27 cellular contexts compared by ENCODE assay signal in genomic region chr3:72438072-72438471, GRCh38. TPM values are rescaled to one million over a fixed set of nuclear protein-coding genes. Genes with fewer than 3 reads are reported as not detected.
DNase-seq lines count a peak whose midpoint lies in the region; ATAC-seq and TF ChIP-seq lines count a peak whose summit lies in the region.
"Had no signal": no experiment of that assay in that cellular context is flagged by ENCODE, and none has a peak within 500 bp of the region (broad histone marks: within the 10 kb centered on the region; RNA-seq: fewer than 3 reads in every experiment).

No MANE protein-coding gene starts in this region.

- no peak for DNase-seq in activated CD4-positive, alpha-beta memory T cell treated with anti-CD3 and anti-CD28 coated beads for 36 hours
- no peak for DNase-seq in activated CD4-positive, alpha-beta memory T cell treated with anti-CD3 and anti-CD28 coated beads, Interleukin-2, amount 10 ng/mL, durations not matched to agents 7 days and 5 days
- peak in 40 of 76 experiments; percentile 7 to 82 (median 46) for DNase-seq in HUDEP-2 (lab: John Stamatoyannopoulos, UW; ENCODE audit: unreplicated experiment in 76 of 76)
- no peak for DNase-seq in WTC11 (ENCODE audit: low spot score)
- no peak for DNase-seq in psoas muscle
- no peak for DNase-seq in NCI-H1417 (lab: John Stamatoyannopoulos, UW)
- no peak for DNase-seq in activated CD8-positive, alpha-beta memory T cell treated with anti-CD3 and anti-CD28 coated beads for 24 hours
- DNase-seq: activated CD4-positive, alpha-beta T cell treated with anti-CD3 and anti-CD28 coated beads, Interleukin-2, amount 50 U/mL, for 48 hours; activated naive CD8-positive, alpha-beta T cell treated with anti-CD3 and anti-CD28 coated beads, Interleukin-2, amount 10 ng/mL, durations not matched to agents 7 days and 5 days; activated T-cell treated with anti-CD3 and anti-CD28 coated beads, Interleukin-2, amount 50 U/mL, for 4 hours; central memory CD4-positive, alpha-beta T cell; DMS79; dorsolateral prefrontal cortex; GF-D8; GOT3; NCI-H1048; NCI-H187; NCI-H524 treated with DMSO at 0.1 percent for 48 hours; posterior cingulate gyrus; substantia nigra; T-helper 1 cell; WERI-Rb-1 had no signal

- peak overlapping the region; percentile 68 for H3K27ac Mint-ChIP-seq in activated CD4-positive, alpha-beta memory T cell treated with anti-CD3 and anti-CD28 coated beads for 36 hours
- no peak overlapping the region for H3K27ac Mint-ChIP-seq in activated CD4-positive, alpha-beta memory T cell treated with anti-CD3 and anti-CD28 coated beads, Interleukin-2, amount 10 ng/mL, durations not matched to agents 7 days and 5 days
- 0 out of 2 replicates have a peak overlapping the region, but pooled peaks have one; percentile 1 for H3K27ac Mint-ChIP-seq in WTC11
- H3K27ac Mint-ChIP-seq: activated naive CD8-positive, alpha-beta T cell treated with anti-CD3 and anti-CD28 coated beads, Interleukin-2, amount 10 ng/mL, durations not matched to agents 7 days and 5 days; neural progenitor cell had no signal

- H3K36me3 Mint-ChIP-seq in activated CD4-positive, alpha-beta memory T cell treated with anti-CD3 and anti-CD28 coated beads for 36 hours, result peaks cover 58% of the 10 kb centered on the region
- H3K36me3 Mint-ChIP-seq in activated CD4-positive, alpha-beta memory T cell treated with anti-CD3 and anti-CD28 coated beads, Interleukin-2, amount 10 ng/mL, durations not matched to agents 7 days and 5 days (ENCODE audit: low read depth), result peaks cover 63% of the 10 kb centered on the region
- peaks cover 12% of the 10 kb centered on the region; the same call in 1 of the 2 replicates for H3K36me3 Mint-ChIP-seq in WTC11

- no peaks in the 10 kb centered on the region for H3K27me3 Mint-ChIP-seq in activated CD4-positive, alpha-beta memory T cell treated with anti-CD3 and anti-CD28 coated beads for 36 hours
- H3K27me3 Mint-ChIP-seq in activated CD4-positive, alpha-beta memory T cell treated with anti-CD3 and anti-CD28 coated beads, Interleukin-2, amount 10 ng/mL, durations not matched to agents 7 days and 5 days, result no peaks in the 10 kb centered on the region
- no peaks in the 10 kb centered on the region for H3K27me3 Mint-ChIP-seq in WTC11 (ENCODE audit: low read depth)
- H3K27me3 Mint-ChIP-seq: activated naive CD8-positive, alpha-beta T cell treated with anti-CD3 and anti-CD28 coated beads, Interleukin-2, amount 10 ng/mL, durations not matched to agents 7 days and 5 days had no signal

- no peak for TF ChIP-seq CTCF in WTC11 (IDR thresholded peaks at IDR 0.05)
- TF ChIP-seq CTCF in psoas muscle (IDR thresholded peaks at IDR 0.05), result no peak

- H3K9me3 Mint-ChIP-seq in activated CD4-positive, alpha-beta memory T cell treated with anti-CD3 and anti-CD28 coated beads for 36 hours, result no peaks in the 10 kb centered on the region
- no peaks in the 10 kb centered on the region for H3K9me3 Mint-ChIP-seq in activated CD4-positive, alpha-beta memory T cell treated with anti-CD3 and anti-CD28 coated beads, Interleukin-2, amount 10 ng/mL, durations not matched to agents 7 days and 5 days
- no peaks in the 10 kb centered on the region for H3K9me3 Mint-ChIP-seq in WTC11
- H3K9me3 Mint-ChIP-seq: activated naive CD8-positive, alpha-beta T cell treated with anti-CD3 and anti-CD28 coated beads, Interleukin-2, amount 10 ng/mL, durations not matched to agents 7 days and 5 days; neural progenitor cell had no signal

- CTCF ChIA-PET in activated CD4-positive, alpha-beta memory T cell treated with anti-CD3 and anti-CD28 coated beads for 36 hours (lab: Charles Lee), result no interaction called here
- CTCF ChIA-PET in activated CD4-positive, alpha-beta memory T cell treated with anti-CD3 and anti-CD28 coated beads, Interleukin-2, amount 10 ng/mL, durations not matched to agents 7 days and 5 days (lab: Charles Lee), result no interaction called here
- CTCF ChIA-PET in WTC11 (lab: Charles Lee), result no interaction called here

- peaks cover 86% of the 10 kb centered on the region for H3K4me1 Mint-ChIP-seq in activated CD4-positive, alpha-beta memory T cell treated with anti-CD3 and anti-CD28 coated beads for 36 hours (ENCODE audit: low read depth)
- peaks cover 74% of the 10 kb centered on the region for H3K4me1 Mint-ChIP-seq in activated CD4-positive, alpha-beta memory T cell treated with anti-CD3 and anti-CD28 coated beads, Interleukin-2, amount 10 ng/mL, durations not matched to agents 7 days and 5 days
- H3K4me1 Mint-ChIP-seq in WTC11, result peaks cover 58% of the 10 kb centered on the region
- H3K4me1 Mint-ChIP-seq: neural progenitor cell had no signal

- intact Hi-C loops in activated CD4-positive, alpha-beta memory T cell treated with anti-CD3 and anti-CD28 coated beads for 36 hours (cut with micrococcal nuclease), result no loop called here
- intact Hi-C loops in psoas muscle (cut with DNase I), result no loop called here

- POLR2A ChIA-PET in activated CD4-positive, alpha-beta memory T cell treated with anti-CD3 and anti-CD28 coated beads for 36 hours (lab: Charles Lee), result interaction anchor here (0.6 to 1.5 kb wide), 5 partner anchors 9 to 420 kb away, joined by 3 to 6 read pairs (median 3); no protein-coding TSS in a partner anchor
- POLR2A ChIA-PET in activated CD4-positive, alpha-beta memory T cell treated with anti-CD3 and anti-CD28 coated beads, Interleukin-2, amount 10 ng/mL, durations not matched to agents 7 days and 5 days (lab: Charles Lee), result no interaction called here
- POLR2A ChIA-PET in WTC11 (lab: Charles Lee), result no interaction called here

- H3K36me3 ChIP-seq in psoas muscle (ENCODE audit: insufficient read depth in 1 of 2, low read depth in 1 of 2), result no peaks in the 10 kb centered on the region
- H3K36me3 ChIP-seq: neural progenitor cell had no signal

- no peaks in the 10 kb centered on the region for H3K27me3 ChIP-seq in psoas muscle (ENCODE audit: insufficient read depth in 3 of 3, low read length in 2 of 3)
- H3K27me3 ChIP-seq: dorsolateral prefrontal cortex, neural progenitor cell had no signal

- no peak overlapping the region for H3K4me3 ChIP-seq in psoas muscle
- H3K4me3 ChIP-seq: A549, neural progenitor cell had no signal

- H3K4me3 Mint-ChIP-seq in activated CD4-positive, alpha-beta memory T cell treated with anti-CD3 and anti-CD28 coated beads for 36 hours, result no peak overlapping the region
- no peak overlapping the region for H3K4me3 Mint-ChIP-seq in activated CD4-positive, alpha-beta memory T cell treated with anti-CD3 and anti-CD28 coated beads, Interleukin-2, amount 10 ng/mL, durations not matched to agents 7 days and 5 days
- no peak overlapping the region for H3K4me3 Mint-ChIP-seq in WTC11
- H3K4me3 Mint-ChIP-seq: activated naive CD8-positive, alpha-beta T cell treated with anti-CD3 and anti-CD28 coated beads, Interleukin-2, amount 10 ng/mL, durations not matched to agents 7 days and 5 days; activated T-cell treated with anti-CD3 and anti-CD28 coated beads, Interleukin-2, amount 50 U/mL, for 4 hours; neural progenitor cell had no signal

- 63 to 74% (median 66%) methylated on average over 3 of the region's 3 CpGs for WGBS in psoas muscle, 3 donors

- ATAC-seq in WTC11 (no peak), psoas muscle (peak; percentile 14 to 65 (median 41)), GM18861 (IDR thresholded peaks at IDR 0.05; ENCODE audit: unreplicated experiment) (no peak)
- ATAC-seq: A549, Panc1 had no signal

- H3K9me3 ChIP-seq in psoas muscle, result no peaks in the 10 kb centered on the region
- H3K9me3 ChIP-seq: A549 had no signal

- H3K4me1 ChIP-seq in psoas muscle, result peaks cover 54% of the 10 kb centered on the region

- no peak overlapping the region for H3K27ac ChIP-seq in psoas muscle
- H3K27ac ChIP-seq: A549, KMS-11, neural progenitor cell, WERI-Rb-1 had no signal

TF ChIP-seq in WTC11, 78 proteins besides CTCF, POLR2A, EP300 and RAD21:
- TF ChIP-seq, protein P1, sequence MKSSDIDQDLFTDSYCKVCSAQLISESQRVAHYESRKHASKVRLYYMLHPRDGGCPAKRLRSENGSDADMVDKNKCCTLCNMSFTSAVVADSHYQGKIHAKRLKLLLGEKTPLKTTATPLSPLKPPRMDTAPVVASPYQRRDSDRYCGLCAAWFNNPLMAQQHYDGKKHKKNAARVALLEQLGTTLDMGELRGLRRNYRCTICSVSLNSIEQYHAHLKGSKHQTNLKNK (CRISPR knock-in tag; IDR thresholded peaks at IDR 0.05), result no peak
- no peak for TF ChIP-seq ZBTB21 (CRISPR knock-in tag; IDR thresholded peaks at IDR 0.05; ENCODE audit: borderline replicate concordance)
- no peak for TF ChIP-seq SOX15 (CRISPR knock-in tag; IDR thresholded peaks at IDR 0.05)
- TF ChIP-seq NFYB (CRISPR knock-in tag; conservative IDR thresholded peaks at IDR 0.05; ENCODE audit: low read depth), result no peak

RNA-seq across cellular contexts. Expression of gene RYBP, which starts 8.3 kb away (rescaled TPM):
- 10 to 100 TPM; 36.5 to 37.0 TPM for total RNA-seq in activated CD4-positive, alpha-beta memory T cell treated with anti-CD3 and anti-CD28 coated beads for 36 hours
- total RNA-seq in activated CD4-positive, alpha-beta memory T cell treated with anti-CD3 and anti-CD28 coated beads, Interleukin-2, amount 10 ng/mL, durations not matched to agents 7 days and 5 days, result 10 to 100 TPM; 17.5 to 17.6 TPM
- total RNA-seq in WTC11 (2021) (20.0 to 21.4 TPM (median 20.0 TPM) in 3 replicates), psoas muscle (1 to 10 TPM; 4.5 to 6.1 (median 5.1) TPM)
- 1 to 10 TPM; 2.7 to 3.9 (median 3.1) TPM for polyA plus RNA-seq in psoas muscle

Comparison
In these comparisons a context has a peak if more than half of its experiments do, and no peak if none do; other contexts are left out.
1. DNase-seq: peak in HUDEP-2 (40 of 76); none in activated CD4-positive, alpha-beta memory T cell treated with anti-CD3 and anti-CD28 coated beads for 36 hours (single experiment), activated CD4-positive, alpha-beta memory T cell treated with anti-CD3 and anti-CD28 coated beads, Interleukin-2, amount 10 ng/mL, durations not matched to agents 7 days and 5 days (single experiment), WTC11 (single experiment), psoas muscle (0 of 2), NCI-H1417 (0 of 3) and activated CD8-positive, alpha-beta memory T cell treated with anti-CD3 and anti-CD28 coated beads for 24 hours (single experiment).
2. ATAC-seq: peak in psoas muscle (4 of 4); none in WTC11 (single experiment) and GM18861 (single experiment).